Comparison of ENCODE assay signal across 14 cellular contexts in genomic region chr2:95730813-95731212, GRCh38.
A peak's percentile ranks its signal among the peaks of the same experiment; 100 is the strongest.
DNase-seq lines count a peak whose midpoint lies in the region; ATAC-seq and TF ChIP-seq lines count a peak whose summit lies in the region.
"Had no signal": no experiment of that assay in that cellular context is flagged by ENCODE, and none has a peak within 500 bp of the region (broad histone marks: within the 10 kb centered on the region; RNA-seq: fewer than 3 reads in every experiment).

No MANE protein-coding gene starts in this region.

- in situ Hi-C loops in Caki2 (cut with HindIII; ENCODE audit: low pct_unique_long_range_greater_than_20kb, low sequenced_read_pairs), result no loop called here

- no peaks in the 10 kb centered on the region for H3K4me1 Mint-ChIP-seq in WTC11
- peaks cover 5% of the 10 kb centered on the region for H3K4me1 Mint-ChIP-seq in activated T-cell treated with anti-CD3 and anti-CD28 coated beads, Interleukin-2, amount 50 U/mL, for 72 hours (ENCODE audit: low read depth)
- H3K4me1 Mint-ChIP-seq: IgD-negative memory B cell had no signal

- POLR2A ChIA-PET in WTC11 (lab: Charles Lee), result no interaction called here

- H3K27ac Mint-ChIP-seq in WTC11, result no peak overlapping the region
- H3K27ac Mint-ChIP-seq in activated T-cell treated with anti-CD3 and anti-CD28 coated beads, Interleukin-2, amount 50 U/mL, for 72 hours, result no peak overlapping the region
- H3K27ac Mint-ChIP-seq: CD8-positive, alpha-beta T cell; IgD-negative memory B cell had no signal

- peaks cover 2% of the 10 kb centered on the region; the same call in 1 of the 2 replicates for H3K27me3 Mint-ChIP-seq in WTC11 (ENCODE audit: low read depth)
- H3K27me3 Mint-ChIP-seq in activated T-cell treated with anti-CD3 and anti-CD28 coated beads, Interleukin-2, amount 50 U/mL, for 72 hours (ENCODE audit: low read depth), result peaks cover 19% of the 10 kb centered on the region

- H3K4me3 ChIP-seq in Jurkat, Clone E6-1 (ENCODE audit: low read length), result no peak overlapping the region
- H3K4me3 ChIP-seq: PC-9, SK-N-MC had no signal

- TF ChIP-seq CTCF in WTC11 (IDR thresholded peaks at IDR 0.05), result no peak

- ATAC-seq in WTC11, result peak; percentile 47; the same call in 1 of the 2 replicates
- no peak for ATAC-seq in activated T-cell treated with anti-CD3 and anti-CD28 coated beads, Interleukin-2, amount 50 U/mL, for 72 hours (replicated peaks in 1 of 2)
- ATAC-seq: CD8-positive, alpha-beta T cell had no signal

- H3K4me3 Mint-ChIP-seq in WTC11, result no peak overlapping the region
- no peak overlapping the region for H3K4me3 Mint-ChIP-seq in activated T-cell treated with anti-CD3 and anti-CD28 coated beads, Interleukin-2, amount 50 U/mL, for 72 hours
- H3K4me3 Mint-ChIP-seq: CD8-positive, alpha-beta T cell; IgD-negative memory B cell had no signal

- peak; percentile 30 for DNase-seq in Caki2 (ENCODE audit: low read depth)
- DNase-seq in Jurkat, Clone E6-1 (ENCODE audit: low read depth, low spot score), result peak; percentile 35
- no peak for DNase-seq in WTC11 (ENCODE audit: low spot score)
- peak; percentile 26 for DNase-seq in iPS-NIHi11 (ENCODE audit: low spot score)
- DNase-seq in caudate nucleus (lab: John Stamatoyannopoulos, UW), result no peak
- DNase-seq in AG08396 (ENCODE audit: low spot score), result no peak
- DNase-seq in activated T-cell treated with anti-CD3 and anti-CD28 coated beads, Interleukin-2, amount 50 U/mL, for 72 hours, result no peak
- DNase-seq: CD8-positive, alpha-beta T cell; H7; NCI-H1105; NCI-H1694 treated with DMSO at 0.1 percent for 48 hours; PC-9 had no signal

- no peaks in the 10 kb centered on the region for H3K36me3 Mint-ChIP-seq in WTC11
- H3K36me3 Mint-ChIP-seq in activated T-cell treated with anti-CD3 and anti-CD28 coated beads, Interleukin-2, amount 50 U/mL, for 72 hours (ENCODE audit: insufficient read depth in 2 of 2), result no peaks in the 10 kb centered on the region
- H3K36me3 Mint-ChIP-seq: CD8-positive, alpha-beta T cell had no signal

- CTCF ChIA-PET in WTC11 (lab: Charles Lee), result interaction anchor here (2.8 kb wide), 1 partner anchor 342 kb away, joined by 17 read pairs; no protein-coding TSS in a partner anchor

- H3K27ac ChIP-seq in caudate nucleus (ENCODE audit: low read depth, low read length), result no peak overlapping the region
- H3K27ac ChIP-seq: PC-9, SK-N-MC had no signal

- peaks cover 19% of the 10 kb centered on the region for H3K9me3 Mint-ChIP-seq in WTC11
- H3K9me3 Mint-ChIP-seq in activated T-cell treated with anti-CD3 and anti-CD28 coated beads, Interleukin-2, amount 50 U/mL, for 72 hours, result no peaks in the 10 kb centered on the region
- H3K9me3 Mint-ChIP-seq: CD8-positive, alpha-beta T cell; IgD-negative memory B cell had no signal

TF ChIP-seq in WTC11, 78 proteins besides CTCF, POLR2A, EP300 and RAD21:
- no peak for TF ChIP-seq FOXP1 (CRISPR knock-in tag; IDR thresholded peaks at IDR 0.05; ENCODE audit: borderline replicate concordance)
- no peak for TF ChIP-seq NR3C1 (CRISPR knock-in tag; conservative IDR thresholded peaks at IDR 0.05; ENCODE audit: low read depth)
- TF ChIP-seq ZNF219 (CRISPR knock-in tag; IDR thresholded peaks at IDR 0.05; ENCODE audit: borderline replicate concordance), result no peak
- TF ChIP-seq SMAD3 (CRISPR knock-in tag; IDR thresholded peaks at IDR 0.05; ENCODE audit: borderline replicate concordance), result no peak
- TF ChIP-seq ELF4 (CRISPR knock-in tag; IDR thresholded peaks at IDR 0.05; ENCODE audit: low read depth), result no peak
- TF ChIP-seq ZNF512 (CRISPR knock-in tag; IDR thresholded peaks at IDR 0.05; ENCODE audit: borderline replicate concordance), result no peak
- TF ChIP-seq GABPB1 (CRISPR knock-in tag; IDR thresholded peaks at IDR 0.05), result no peak
- TF ChIP-seq NR2C2 (CRISPR knock-in tag; IDR thresholded peaks at IDR 0.05), result no peak
- no peak for TF ChIP-seq ATF3 (CRISPR knock-in tag; conservative IDR thresholded peaks at IDR 0.05)
TF ChIP-seq in WTC11: peak in this region for 0.

Comparison
In these comparisons a context has a peak if more than half of its experiments do, and no peak if none do; other contexts are left out.
1. DNase-seq: peak in Caki2 (single experiment), Jurkat, Clone E6-1 (single experiment) and iPS-NIHi11 (single experiment); none in WTC11 (single experiment), caudate nucleus (0 of 61), AG08396 (single experiment) and activated T-cell treated with anti-CD3 and anti-CD28 coated beads, Interleukin-2, amount 50 U/mL, for 72 hours (0 of 2).